ENCODE assay signal across 12 cellular contexts in the genomic region with DNA sequence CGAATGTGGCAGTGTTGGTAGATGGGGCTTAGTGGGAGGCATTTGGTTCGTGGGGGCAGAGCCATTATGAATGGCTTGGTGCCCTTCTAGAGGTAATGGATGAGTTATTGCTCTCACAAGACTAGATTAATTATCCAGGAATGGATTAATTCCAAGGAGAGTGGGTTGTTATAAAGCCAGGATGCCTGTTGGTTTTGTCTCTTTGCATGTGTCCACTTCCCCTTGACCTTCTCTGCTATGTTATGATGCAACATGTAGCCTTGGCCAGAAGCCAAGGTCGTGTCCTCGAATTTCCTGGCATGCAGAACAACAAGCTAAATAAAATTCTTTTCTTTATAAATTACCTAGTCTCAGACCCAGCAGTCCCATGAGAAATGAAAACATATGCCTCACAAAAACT.
DNase-seq lines count a peak whose midpoint lies in the region; ATAC-seq and TF ChIP-seq lines count a peak whose summit lies in the region.
"Had no signal": no experiment of that assay in that cellular context is flagged by ENCODE, and none has a peak within 500 bp of the region (broad histone marks: within the 10 kb centered on the region; RNA-seq: fewer than 3 reads in every experiment).

No MANE protein-coding gene starts in this region.

- ATAC-seq in WTC11 = no peak
- ATAC-seq in GM18505 (IDR thresholded peaks at IDR 0.05; ENCODE audit: unreplicated experiment) = no peak

- CTCF ChIA-PET in WTC11 (lab: Charles Lee) = no interaction called here
- CTCF ChIA-PET in activated CD4-positive, alpha-beta memory T cell treated with anti-CD3 and anti-CD28 coated beads, Interleukin-2, amount 10 ng/mL, durations not matched to agents 7 days and 5 days (lab: Charles Lee) = no interaction called here

- POLR2A ChIA-PET in WTC11 (lab: Charles Lee) = no interaction called here
- POLR2A ChIA-PET in activated CD4-positive, alpha-beta memory T cell treated with anti-CD3 and anti-CD28 coated beads, Interleukin-2, amount 10 ng/mL, durations not matched to agents 7 days and 5 days (lab: Charles Lee) = no interaction called here

- no peak for TF ChIP-seq POLR2A in GM18505 (IDR thresholded peaks at IDR 0.05; ENCODE audit: borderline replicate concordance, extremely low read depth, insufficient read depth, insufficient read length)

- H3K27ac Mint-ChIP-seq in WTC11 (no peak overlapping the region), osteocyte (ENCODE audit: unreplicated experiment) (peak overlapping the region; percentile 40)
- H3K27ac Mint-ChIP-seq in activated CD4-positive, alpha-beta memory T cell treated with anti-CD3 and anti-CD28 coated beads, Interleukin-2, amount 10 ng/mL, durations not matched to agents 7 days and 5 days = no peak overlapping the region
- H3K27ac Mint-ChIP-seq: CD4-positive, alpha-beta memory T cell; stimulated activated naive CD8-positive, alpha-beta T cell treated with anti-CD3 and anti-CD28 coated beads, Interleukin-15, Interleukin-2, amounts not matched to agents 100 ng/mL and 50 ng/mL, for 24 hours had no signal

- H3K27me3 Mint-ChIP-seq in WTC11 (ENCODE audit: low read depth) (peaks cover 1% of the 10 kb centered on the region; the same call in 1 of the 2 replicates), osteocyte (ENCODE audit: unreplicated experiment) (no peaks in the 10 kb centered on the region)
- no peaks in the 10 kb centered on the region for H3K27me3 Mint-ChIP-seq in activated CD4-positive, alpha-beta memory T cell treated with anti-CD3 and anti-CD28 coated beads, Interleukin-2, amount 10 ng/mL, durations not matched to agents 7 days and 5 days
- H3K27me3 Mint-ChIP-seq: CD4-positive, alpha-beta memory T cell; stimulated activated naive CD8-positive, alpha-beta T cell treated with anti-CD3 and anti-CD28 coated beads, Interleukin-15, Interleukin-2, amounts not matched to agents 100 ng/mL and 50 ng/mL, for 24 hours had no signal

- no peaks in the 10 kb centered on the region for H3K4me1 Mint-ChIP-seq in WTC11
- H3K4me1 Mint-ChIP-seq in osteocyte (ENCODE audit: unreplicated experiment) = peaks cover 35% of the 10 kb centered on the region
- no peaks in the 10 kb centered on the region for H3K4me1 Mint-ChIP-seq in activated CD4-positive, alpha-beta memory T cell treated with anti-CD3 and anti-CD28 coated beads, Interleukin-2, amount 10 ng/mL, durations not matched to agents 7 days and 5 days
- H3K4me1 Mint-ChIP-seq: CD4-positive, alpha-beta memory T cell had no signal

- H3K9me3 Mint-ChIP-seq in WTC11 (no peaks in the 10 kb centered on the region), osteocyte (ENCODE audit: unreplicated experiment) (no peaks in the 10 kb centered on the region)
- no peaks in the 10 kb centered on the region for H3K9me3 Mint-ChIP-seq in activated CD4-positive, alpha-beta memory T cell treated with anti-CD3 and anti-CD28 coated beads, Interleukin-2, amount 10 ng/mL, durations not matched to agents 7 days and 5 days
- H3K9me3 Mint-ChIP-seq: CD4-positive, alpha-beta memory T cell; stimulated activated naive CD8-positive, alpha-beta T cell treated with anti-CD3 and anti-CD28 coated beads, Interleukin-15, Interleukin-2, amounts not matched to agents 100 ng/mL and 50 ng/mL, for 24 hours had no signal

- TF ChIP-seq CTCF in WTC11 (IDR thresholded peaks at IDR 0.05) (no peak), osteocyte (IDR thresholded peaks at IDR 0.05) (no peak)

- DNase-seq in EH (ENCODE audit: low read depth) (peak; percentile 48), WTC11 (ENCODE audit: low spot score) (no peak), glomerular endothelial cell (ENCODE audit: extremely low read depth, low read depth, low spot score) (peak; percentile 34), osteocyte (ENCODE audit: extremely low spot score, unreplicated experiment) (no peak), T-helper 2 cell (no peak), SK-N-DZ (ENCODE audit: low spot score) (no peak)
- no peak for DNase-seq in activated CD4-positive, alpha-beta memory T cell treated with anti-CD3 and anti-CD28 coated beads, Interleukin-2, amount 10 ng/mL, durations not matched to agents 7 days and 5 days
- DNase-seq: CD4-positive, alpha-beta memory T cell; NCI-H187 treated with DMSO at 0.1 percent for 48 hours; stimulated activated CD4-positive, alpha-beta T cell treated with anti-CD3 and anti-CD28 coated beads, Interleukin-4, amount 100 ng/mL, for 1 hour had no signal

- H3K4me3 Mint-ChIP-seq in WTC11 = no peak overlapping the region
- H3K4me3 Mint-ChIP-seq in osteocyte (ENCODE audit: unreplicated experiment) = no peak overlapping the region
- H3K4me3 Mint-ChIP-seq in activated CD4-positive, alpha-beta memory T cell treated with anti-CD3 and anti-CD28 coated beads, Interleukin-2, amount 10 ng/mL, durations not matched to agents 7 days and 5 days = no peak overlapping the region
- H3K4me3 Mint-ChIP-seq: CD4-positive, alpha-beta memory T cell; stimulated activated naive CD8-positive, alpha-beta T cell treated with anti-CD3 and anti-CD28 coated beads, Interleukin-15, Interleukin-2, amounts not matched to agents 100 ng/mL and 50 ng/mL, for 24 hours had no signal

- H3K36me3 Mint-ChIP-seq in WTC11 (no peaks in the 10 kb centered on the region), osteocyte (ENCODE audit: unreplicated experiment) (no peaks in the 10 kb centered on the region)
- H3K36me3 Mint-ChIP-seq in activated CD4-positive, alpha-beta memory T cell treated with anti-CD3 and anti-CD28 coated beads, Interleukin-2, amount 10 ng/mL, durations not matched to agents 7 days and 5 days (ENCODE audit: low read depth) = no peaks in the 10 kb centered on the region
- H3K36me3 Mint-ChIP-seq: CD4-positive, alpha-beta memory T cell had no signal

TF ChIP-seq in WTC11, 78 proteins besides CTCF, POLR2A, EP300 and RAD21:
- TF ChIP-seq, protein P1, sequence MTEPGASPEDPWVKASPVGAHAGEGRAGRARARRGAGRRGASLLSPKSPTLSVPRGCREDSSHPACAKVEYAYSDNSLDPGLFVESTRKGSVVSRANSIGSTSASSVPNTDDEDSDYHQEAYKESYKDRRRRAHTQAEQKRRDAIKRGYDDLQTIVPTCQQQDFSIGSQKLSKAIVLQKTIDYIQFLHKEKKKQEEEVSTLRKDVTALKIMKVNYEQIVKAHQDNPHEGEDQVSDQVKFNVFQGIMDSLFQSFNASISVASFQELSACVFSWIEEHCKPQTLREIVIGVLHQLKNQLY (CRISPR knock-in tag; IDR thresholded peaks at IDR 0.05) = no peak
- TF ChIP-seq GABPB1 (CRISPR knock-in tag; IDR thresholded peaks at IDR 0.05) = peak; percentile 82

Comparison
In these comparisons a context has a peak if more than half of its experiments do, and no peak if none do; other contexts are left out.
1. DNase-seq: peak in EH (single experiment) and glomerular endothelial cell (single experiment); none in WTC11 (single experiment), osteocyte (single experiment), T-helper 2 cell (0 of 5), activated CD4-positive, alpha-beta memory T cell treated with anti-CD3 and anti-CD28 coated beads, Interleukin-2, amount 10 ng/mL, durations not matched to agents 7 days and 5 days (single experiment) and SK-N-DZ (single experiment).